ENCODE assay signal across 8 cellular contexts in genomic region chr7:19442016-19442785, GRCh38.
DNase-seq lines count a peak whose midpoint lies in the region; ATAC-seq, FAIRE-seq and TF ChIP-seq lines count a peak whose summit lies in the region.

No MANE protein-coding gene starts in this region.

- no peaks in the 10 kb centered on the region for H3K4me1 ChIP-seq in transverse colon

- in situ Hi-C loops in Caki2 (cut with HindIII; ENCODE audit: low pct_unique_long_range_greater_than_20kb, low sequenced_read_pairs) (no loop called here), transverse colon (cut with MboI; ENCODE audit: low pct_ligation_motif_present in 1 of 4, low pct_unique_long_range_greater_than_20kb in 1 of 4, low sequenced_read_pairs in 3 of 4) (no loop called here)

- peaks cover 10% of the 10 kb centered on the region for H3K9me3 Mint-ChIP-seq in stimulated activated effector memory CD8-positive, alpha-beta T cell treated with anti-CD3 and anti-CD28 coated beads, Interleukin-12 subunit alpha, Interleukin-12 subunit beta, amount 100 ng/mL, for 72 hours

- no peak overlapping the region for H3K27ac ChIP-seq in transverse colon

- no peak overlapping the region for H3K4me3 Mint-ChIP-seq in stimulated activated effector memory CD8-positive, alpha-beta T cell treated with anti-CD3 and anti-CD28 coated beads, Interleukin-12 subunit alpha, Interleukin-12 subunit beta, amount 100 ng/mL, for 72 hours

- no peaks in the 10 kb centered on the region for H3K36me3 ChIP-seq in transverse colon

- ATAC-seq in HG03108 (IDR thresholded peaks at IDR 0.05; ENCODE audit: unreplicated experiment) = peak; percentile 46
- ATAC-seq in stimulated activated effector memory CD8-positive, alpha-beta T cell treated with anti-CD3 and anti-CD28 coated beads, Interleukin-12 subunit alpha, Interleukin-12 subunit beta, amount 100 ng/mL, for 72 hours = no peak
- no peak for ATAC-seq in left colon

- FAIRE-seq in RCC 7860 (lab: Jason Lieb, UNC) (no peak), GM12892 (lab: Jason Lieb, UNC) (no peak)

- H3K27me3 ChIP-seq in transverse colon = no peaks in the 10 kb centered on the region

- 55 to 80% methylated on average over 1 to 4 of the region's 4 CpGs for WGBS in transverse colon (ENCODE audit: low coverage in 1 of 2), 2 donors

- H3K36me3 Mint-ChIP-seq in stimulated activated effector memory CD8-positive, alpha-beta T cell treated with anti-CD3 and anti-CD28 coated beads, Interleukin-12 subunit alpha, Interleukin-12 subunit beta, amount 100 ng/mL, for 72 hours = no peaks in the 10 kb centered on the region

- H3K4me1 Mint-ChIP-seq in stimulated activated effector memory CD8-positive, alpha-beta T cell treated with anti-CD3 and anti-CD28 coated beads, Interleukin-12 subunit alpha, Interleukin-12 subunit beta, amount 100 ng/mL, for 72 hours = no peaks in the 10 kb centered on the region

- TF ChIP-seq CTCF in transverse colon (IDR thresholded peaks at IDR 0.05) = no peak

- H3K9me3 ChIP-seq in transverse colon = no peaks in the 10 kb centered on the region

- TF ChIP-seq EP300 in transverse colon (IDR thresholded peaks at IDR 0.05; ENCODE audit: low read depth) = no peak

- H3K4me3 ChIP-seq in transverse colon = no peak overlapping the region

- no peak overlapping the region for H3K27ac Mint-ChIP-seq in stimulated activated effector memory CD8-positive, alpha-beta T cell treated with anti-CD3 and anti-CD28 coated beads, Interleukin-12 subunit alpha, Interleukin-12 subunit beta, amount 100 ng/mL, for 72 hours

- peak; percentile 28 for DNase-seq in Caki2 (ENCODE audit: low read depth)
- peak; percentile 24 for DNase-seq in RCC 7860 (ENCODE audit: low spot score)
- DNase-seq in glomerular visceral epithelial cell (ENCODE audit: extremely low spot score) = peak; percentile 40
- no peak for DNase-seq in transverse colon
- no peak for DNase-seq in stimulated activated effector memory CD8-positive, alpha-beta T cell treated with anti-CD3 and anti-CD28 coated beads, Interleukin-12 subunit alpha, Interleukin-12 subunit beta, amount 100 ng/mL, for 72 hours (ENCODE audit: low spot score in 2 of 2)
- DNase-seq in left colon = no peak
- DNase-seq in GM12892 (ENCODE audit: insufficient read length) = no peak

- intact Hi-C loops in transverse colon (cut with DNase I; ENCODE audit: low total_unique reads) (no loop called here), left colon (cut with DNase I, micrococcal nuclease) (no loop called here)

- no peak for TF ChIP-seq POLR2A in transverse colon (IDR thresholded peaks at IDR 0.05)
- TF ChIP-seq POLR2A in GM12892 (IDR thresholded peaks at IDR 0.05; ENCODE audit: low read depth, low read length) = no peak

Comparison
In these comparisons a context has a peak if more than half of its experiments do, and no peak if none do; other contexts are left out.
1. DNase-seq: peak in Caki2 (single experiment), RCC 7860 (single experiment) and glomerular visceral epithelial cell (single experiment); none in transverse colon (single experiment), stimulated activated effector memory CD8-positive, alpha-beta T cell treated with anti-CD3 and anti-CD28 coated beads, Interleukin-12 subunit alpha, Interleukin-12 subunit beta, amount 100 ng/mL, for 72 hours (0 of 2), left colon (0 of 2) and GM12892 (single experiment).